Comparison of ENCODE assay signal across 8 cellular contexts in the genomic region with DNA sequence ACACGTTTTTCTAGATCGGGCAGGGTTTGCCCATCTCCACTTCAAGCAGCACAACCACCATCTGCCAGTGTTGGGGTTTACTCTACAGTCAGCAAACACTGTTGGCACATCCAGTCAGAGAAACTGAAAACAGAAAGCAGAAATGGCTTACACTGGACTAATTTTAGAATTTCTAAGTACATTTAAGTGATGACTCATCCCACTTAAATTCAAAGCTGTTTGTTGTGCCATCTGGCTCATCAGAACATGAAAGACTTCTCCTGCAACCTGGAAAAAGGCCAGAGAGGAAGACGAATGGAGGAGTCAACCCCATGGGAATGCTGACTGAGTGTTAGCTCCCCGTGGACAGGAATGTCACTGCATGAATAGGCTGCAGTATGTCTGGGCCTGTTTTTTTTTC. TPM values are rescaled to one million over a fixed set of nuclear protein-coding genes. Genes with fewer than 3 reads are reported as not detected.
DNase-seq lines count a peak whose midpoint lies in the region; TF ChIP-seq lines count a peak whose summit lies in the region.

No MANE protein-coding gene starts in this region.

- no peaks in the 10 kb centered on the region for H3K27me3 ChIP-seq in endocrine pancreas (ENCODE audit: control insufficient read depth, insufficient read depth, low read length)

- no peaks in the 10 kb centered on the region for H3K36me3 ChIP-seq in endocrine pancreas (ENCODE audit: control insufficient read depth, insufficient read depth, low read length)

- peak overlapping the region; percentile 2 for H3K4me3 ChIP-seq in endocrine pancreas (ENCODE audit: control insufficient read depth, insufficient read depth, low read length)

- peak overlapping the region; percentile 43 for H3K27ac Mint-ChIP-seq in mesothelial cell of epicardium

- H3K9ac ChIP-seq in endocrine pancreas (ENCODE audit: control insufficient read depth, insufficient read depth, low read length): no peak overlapping the region

- DNase-seq in stimulated activated CD4-positive, alpha-beta T cell treated with anti-CD3 and anti-CD28 coated beads, Interleukin-4, amount 100 ng/mL, for 24 hours: peak; percentile 8
- DNase-seq in stimulated activated CD4-positive, alpha-beta T cell treated with anti-CD3 and anti-CD28 coated beads, Interleukin-4, amount 100 ng/mL, for 4 hours: no peak
- DNase-seq in HCEC 1CT (peak; percentile 99), KG1 (lab: John Stamatoyannopoulos, UW) (peak; percentile 36), RPMI8226 (peak; percentile 94), mesothelial cell of epicardium (ENCODE audit: low spot score in 2 of 2, unreplicated experiment in 2 of 2) (no peak), GF-D8 (lab: John Stamatoyannopoulos, UW) (no peak)

- TF ChIP-seq CTCF in mesothelial cell of epicardium (IDR thresholded peaks at IDR 0.05; ENCODE audit: unreplicated experiment): no peak

- H3K4me1 ChIP-seq in endocrine pancreas (ENCODE audit: control insufficient read depth, insufficient read depth, low read length): no peaks in the 10 kb centered on the region

- H3K4me3 Mint-ChIP-seq in mesothelial cell of epicardium: no peak overlapping the region

- H3K4me1 Mint-ChIP-seq in mesothelial cell of epicardium: peaks cover 8% of the 10 kb centered on the region

- H3K36me3 Mint-ChIP-seq in mesothelial cell of epicardium: peaks cover 1% of the 10 kb centered on the region

- H3K9me3 Mint-ChIP-seq in mesothelial cell of epicardium: peaks cover 6% of the 10 kb centered on the region

- no peaks in the 10 kb centered on the region for H3K27me3 Mint-ChIP-seq in mesothelial cell of epicardium (ENCODE audit: low read depth)

- no peaks in the 10 kb centered on the region for H3K9me3 ChIP-seq in endocrine pancreas (ENCODE audit: control insufficient read depth, low read length)

RNA-seq across cellular contexts. Expression of a gene that starts 21.8 kb away (rescaled TPM):
- 0.36 to 0.60 TPM in 2 of 3 replicates, not detected in the other for total RNA-seq in mesothelial cell of epicardium

RNA-seq across cellular contexts. Expression of a gene that starts 30.3 kb away (rescaled TPM):
- 0.34 to 1.3 TPM (median 0.55 TPM) in 3 replicates for total RNA-seq in mesothelial cell of epicardium

Comparison
In these comparisons a context has a peak if more than half of its experiments do, and no peak if none do; other contexts are left out.
1. DNase-seq: peak in stimulated activated CD4-positive, alpha-beta T cell treated with anti-CD3 and anti-CD28 coated beads, Interleukin-4, amount 100 ng/mL, for 24 hours (single experiment), HCEC 1CT (single experiment), KG1 (single experiment) and RPMI8226 (single experiment); none in stimulated activated CD4-positive, alpha-beta T cell treated with anti-CD3 and anti-CD28 coated beads, Interleukin-4, amount 100 ng/mL, for 4 hours (0 of 2), mesothelial cell of epicardium (0 of 2) and GF-D8 (single experiment).